Comparison of ENCODE assay signal across 1 cellular context in the genomic region with DNA sequence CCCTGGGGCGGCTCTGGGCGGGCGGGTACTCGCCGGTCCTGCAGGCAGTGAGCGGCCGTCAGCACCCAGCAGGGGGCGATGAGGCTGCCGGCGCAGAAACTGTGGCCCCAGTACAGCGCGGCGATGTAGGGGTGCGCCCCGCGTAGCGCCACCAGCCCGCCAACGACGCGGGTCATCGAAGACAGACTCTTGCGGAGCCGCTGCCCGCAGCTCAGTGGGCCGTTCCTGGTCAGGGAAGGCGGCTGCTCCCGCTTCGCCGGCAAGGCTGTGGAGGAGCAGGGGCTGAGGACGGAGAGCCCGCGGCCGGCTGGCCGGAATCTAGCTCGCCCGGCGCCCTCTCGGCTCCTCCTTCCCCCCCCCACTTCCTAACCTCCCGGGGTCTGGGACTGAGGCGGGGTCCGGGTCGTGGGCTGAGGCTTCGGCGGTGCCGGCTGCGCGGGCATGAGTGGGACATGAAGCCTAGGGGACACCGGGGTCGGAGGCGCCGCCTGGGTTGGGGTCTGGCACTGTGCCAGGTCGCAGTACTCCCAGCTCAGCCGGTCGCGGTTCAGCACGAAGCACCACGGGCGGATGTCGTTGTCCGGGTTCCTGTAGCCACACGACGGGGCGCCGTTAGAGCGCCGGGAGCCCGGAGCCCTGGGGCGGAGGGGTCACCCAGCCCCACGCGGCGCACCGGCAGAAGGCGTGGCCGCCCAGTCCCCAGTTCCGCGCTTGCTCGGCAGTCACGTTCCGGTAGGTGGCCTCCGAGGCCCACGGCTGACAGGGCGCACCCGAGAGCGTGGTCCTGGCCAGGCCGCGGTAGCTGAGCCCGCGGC.
TF ChIP-seq lines count a peak whose summit lies in the region.

No MANE protein-coding gene starts in this region.

TF ChIP-seq in K562, 482 proteins besides CTCF, POLR2A, EP300 and RAD21 (continued from another document):
- TF ChIP-seq, protein P1, sequence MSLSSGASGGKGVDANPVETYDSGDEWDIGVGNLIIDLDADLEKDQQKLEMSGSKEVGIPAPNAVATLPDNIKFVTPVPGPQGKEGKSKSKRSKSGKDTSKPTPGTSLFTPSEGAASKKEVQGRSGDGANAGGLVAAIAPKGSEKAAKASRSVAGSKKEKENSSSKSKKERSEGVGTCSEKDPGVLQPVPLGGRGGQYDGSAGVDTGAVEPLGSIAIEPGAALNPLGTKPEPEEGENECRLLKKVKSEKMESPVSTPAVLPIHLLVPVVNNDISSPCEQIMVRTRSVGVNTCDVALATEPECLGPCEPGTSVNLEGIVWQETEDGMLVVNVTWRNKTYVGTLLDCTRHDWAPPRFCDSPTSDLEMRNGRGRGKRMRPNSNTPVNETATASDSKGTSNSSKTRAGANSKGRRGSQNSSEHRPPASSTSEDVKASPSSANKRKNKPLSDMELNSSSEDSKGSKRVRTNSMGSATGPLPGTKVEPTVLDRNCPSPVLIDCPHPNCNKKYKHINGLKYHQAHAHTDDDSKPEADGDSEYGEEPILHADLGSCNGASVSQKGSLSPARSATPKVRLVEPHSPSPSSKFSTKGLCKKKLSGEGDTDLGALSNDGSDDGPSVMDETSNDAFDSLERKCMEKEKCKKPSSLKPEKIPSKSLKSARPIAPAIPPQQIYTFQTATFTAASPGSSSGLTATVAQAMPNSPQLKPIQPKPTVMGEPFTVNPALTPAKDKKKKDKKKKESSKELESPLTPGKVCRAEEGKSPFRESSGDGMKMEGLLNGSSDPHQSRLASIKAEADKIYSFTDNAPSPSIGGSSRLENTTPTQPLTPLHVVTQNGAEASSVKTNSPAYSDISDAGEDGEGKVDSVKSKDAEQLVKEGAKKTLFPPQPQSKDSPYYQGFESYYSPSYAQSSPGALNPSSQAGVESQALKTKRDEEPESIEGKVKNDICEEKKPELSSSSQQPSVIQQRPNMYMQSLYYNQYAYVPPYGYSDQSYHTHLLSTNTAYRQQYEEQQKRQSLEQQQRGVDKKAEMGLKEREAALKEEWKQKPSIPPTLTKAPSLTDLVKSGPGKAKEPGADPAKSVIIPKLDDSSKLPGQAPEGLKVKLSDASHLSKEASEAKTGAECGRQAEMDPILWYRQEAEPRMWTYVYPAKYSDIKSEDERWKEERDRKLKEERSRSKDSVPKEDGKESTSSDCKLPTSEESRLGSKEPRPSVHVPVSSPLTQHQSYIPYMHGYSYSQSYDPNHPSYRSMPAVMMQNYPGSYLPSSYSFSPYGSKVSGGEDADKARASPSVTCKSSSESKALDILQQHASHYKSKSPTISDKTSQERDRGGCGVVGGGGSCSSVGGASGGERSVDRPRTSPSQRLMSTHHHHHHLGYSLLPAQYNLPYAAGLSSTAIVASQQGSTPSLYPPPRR (CRISPR knock-in tag; IDR thresholded peaks at IDR 0.05; ENCODE audit: borderline replicate concordance) = no peak; the same call in 1 of the 2 replicates
- TF ChIP-seq NR3C1 (CRISPR knock-in tag; IDR thresholded peaks at IDR 0.05) (peak; percentile 77), TARDBP (IDR thresholded peaks at IDR 0.05) (peak; percentile 79; the same call in 1 of the 2 replicates), CBFA2T2 (conservative IDR thresholded peaks at IDR 0.05) (0 out of 2 replicates have a peak, but pooled peaks have one; percentile 6), EHMT2 (IDR thresholded peaks at IDR 0.05) (no peak), MXI1 (IDR thresholded peaks at IDR 0.05; ENCODE audit: low read depth, low read length) (peak; percentile 75; the same call in 1 of the 2 replicates), SAFB2 (IDR thresholded peaks at IDR 0.05; ENCODE audit: borderline replicate concordance, low read depth, low read length, severe bottlenecking) (no peak), BMI1 (IDR thresholded peaks at IDR 0.05; ENCODE audit: low read length) (0 out of 2 replicates have a peak, but pooled peaks have one; percentile 26), XRCC5 (IDR thresholded peaks at IDR 0.05; ENCODE audit: low read depth, low read length) (peak; percentile 89)
- TF ChIP-seq, protein P2, sequence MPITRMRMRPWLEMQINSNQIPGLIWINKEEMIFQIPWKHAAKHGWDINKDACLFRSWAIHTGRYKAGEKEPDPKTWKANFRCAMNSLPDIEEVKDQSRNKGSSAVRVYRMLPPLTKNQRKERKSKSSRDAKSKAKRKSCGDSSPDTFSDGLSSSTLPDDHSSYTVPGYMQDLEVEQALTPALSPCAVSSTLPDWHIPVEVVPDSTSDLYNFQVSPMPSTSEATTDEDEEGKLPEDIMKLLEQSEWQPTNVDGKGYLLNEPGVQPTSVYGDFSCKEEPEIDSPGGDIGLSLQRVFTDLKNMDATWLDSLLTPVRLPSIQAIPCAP (CRISPR knock-in tag; IDR thresholded peaks at IDR 0.05; ENCODE audit: borderline replicate concordance) = 0 out of 2 replicates have a peak, but pooled peaks have one; percentile 5
- TF ChIP-seq, protein P3, sequence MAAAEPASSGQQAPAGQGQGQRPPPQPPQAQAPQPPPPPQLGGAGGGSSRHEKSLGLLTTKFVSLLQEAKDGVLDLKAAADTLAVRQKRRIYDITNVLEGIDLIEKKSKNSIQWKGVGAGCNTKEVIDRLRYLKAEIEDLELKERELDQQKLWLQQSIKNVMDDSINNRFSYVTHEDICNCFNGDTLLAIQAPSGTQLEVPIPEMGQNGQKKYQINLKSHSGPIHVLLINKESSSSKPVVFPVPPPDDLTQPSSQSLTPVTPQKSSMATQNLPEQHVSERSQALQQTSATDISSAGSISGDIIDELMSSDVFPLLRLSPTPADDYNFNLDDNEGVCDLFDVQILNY (CRISPR knock-in tag; IDR thresholded peaks at IDR 0.05) = peak; percentile 90
